ENCODE assay signal across 1 cellular context in genomic region chr19:56174550-56174949, GRCh38.
TF ChIP-seq lines count a peak whose summit lies in the region.

No MANE protein-coding gene starts in this region.

TF ChIP-seq in HepG2, 621 proteins besides CTCF, POLR2A, EP300 and RAD21:
- TF ChIP-seq CREB1 (IDR thresholded peaks at IDR 0.05) (peak; percentile 85), CREB1 (CRISPR knock-in tag; IDR thresholded peaks at IDR 0.05) (no peak), ATF7 (IDR thresholded peaks at IDR 0.05) (peak; percentile 82), ATF7 (CRISPR knock-in tag; IDR thresholded peaks at IDR 0.05) (no peak), KLF12 (CRISPR knock-in tag; IDR thresholded peaks at IDR 0.05; ENCODE audit: borderline replicate concordance) (no peak), CREM (IDR thresholded peaks at IDR 0.05) (peak; percentile 14; the same call in 1 of the 2 replicates), CREM (CRISPR knock-in tag; IDR thresholded peaks at IDR 0.05) (no peak)
